ENCODE assay signal across 1 cellular context in genomic region chr1:155223017-155223416, GRCh38.
A peak's percentile ranks its signal among the peaks of the same experiment; 100 is the strongest.
TF ChIP-seq lines count a peak whose summit lies in the region.

No MANE protein-coding gene starts in this region.

TF ChIP-seq in GM12891, 5 proteins besides CTCF, POLR2A, EP300 and RAD21:
- TF ChIP-seq SPI1 (IDR thresholded peaks at IDR 0.05; ENCODE audit: low read depth, low read length) = peak; percentile 15; the same call in 1 of the 2 replicates
- no peak for TF ChIP-seq PAX5 (IDR thresholded peaks at IDR 0.05; ENCODE audit: insufficient read depth, low read length, severe bottlenecking)
- TF ChIP-seq POLR2AphosphoS5 (IDR thresholded peaks at IDR 0.05; ENCODE audit: low read depth, low read length) = no peak
TF ChIP-seq in GM12891: peak in this region for 1.
